Comparison of ENCODE assay signal across 13 cellular contexts in genomic region chr2:71894266-71894665, GRCh38.
"Had no signal": no experiment of that assay in that cellular context is flagged by ENCODE, and none has a peak within 500 bp of the region (broad histone marks: within the 10 kb centered on the region; RNA-seq: fewer than 3 reads in every experiment).

No MANE protein-coding gene starts in this region.

- FAIRE-seq: urothelium cell line had no signal

- H3K9me3 ChIP-seq: SK-N-SH had no signal

- H3K4me2 ChIP-seq: SK-N-SH had no signal

- DNase-seq: activated B cell treated with CpG ODN at 0.5 μM for 24 hours; activated naive CD4-positive, alpha-beta T cell treated with Interleukin-2 at 50 U/mL for 16 hours; caudate nucleus; cortex of kidney; erythroblast; hippocampal formation; immature natural killer cell; mammary epithelial cell; natural killer cell; SK-N-SH; stimulated activated CD4-positive, alpha-beta T cell treated with anti-CD3 and anti-CD28 coated beads, Interleukin-4, amount 100 ng/mL, for 4 hours had no signal

- H3K9ac ChIP-seq: SK-N-SH had no signal

- ATAC-seq: left colon, natural killer cell had no signal
